In the genomic region with DNA sequence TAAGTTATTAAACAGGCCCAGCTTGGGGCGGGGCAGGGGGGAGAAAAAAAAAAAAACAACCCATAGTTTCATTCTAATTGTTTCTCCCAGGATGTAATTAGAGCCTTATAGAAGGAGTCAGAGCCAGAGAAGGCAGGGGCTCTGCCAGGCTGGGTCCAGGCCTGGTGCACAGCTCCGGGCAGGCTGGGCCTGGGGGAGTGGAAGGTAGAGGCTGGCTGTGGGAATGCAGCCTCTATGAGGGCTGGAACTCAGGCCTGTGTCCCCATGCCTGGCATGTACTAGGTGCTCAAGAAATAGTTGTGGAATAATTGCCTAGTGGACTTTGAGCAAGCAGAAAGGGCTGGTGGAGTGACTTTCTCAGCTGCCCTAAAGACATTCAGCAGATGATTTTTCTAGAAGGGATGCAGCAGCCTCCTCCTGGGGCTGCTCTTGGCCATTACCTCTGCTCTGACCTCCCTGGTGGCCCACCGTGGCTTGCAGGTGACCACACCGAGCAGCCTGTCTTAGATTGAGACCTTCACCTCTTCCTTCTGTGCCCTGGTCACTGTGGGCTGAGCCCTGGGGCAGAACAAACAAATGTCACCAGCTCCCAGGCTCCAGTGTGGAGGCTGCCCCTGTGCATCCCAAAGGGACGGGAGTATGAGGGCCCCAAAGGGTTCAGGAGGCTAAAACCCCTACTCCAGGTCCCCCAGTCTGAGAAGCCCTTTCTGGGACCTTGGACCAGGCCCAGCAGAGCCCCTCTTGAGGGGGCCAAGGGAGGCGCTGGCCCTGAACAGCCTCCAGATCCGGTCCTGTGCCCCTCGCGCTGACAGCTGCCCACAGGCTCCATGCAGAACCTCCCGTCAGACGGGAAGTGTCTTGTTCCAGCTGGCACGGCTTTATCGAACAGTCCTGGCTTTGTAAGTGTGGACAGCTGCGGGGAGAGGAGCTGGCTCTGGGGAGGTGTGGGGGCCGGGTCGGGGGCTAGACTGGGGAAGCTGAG, we compare ENCODE assay signal across 15 cellular contexts. TPM values are rescaled to one million over a fixed set of nuclear protein-coding genes. Genes with fewer than 3 reads are reported as not detected.
DNase-seq lines count a peak whose midpoint lies in the region; ATAC-seq and TF ChIP-seq lines count a peak whose summit lies in the region.
"Had no signal": no experiment of that assay in that cellular context is flagged by ENCODE, and none has a peak within 500 bp of the region (broad histone marks: within the 10 kb centered on the region; RNA-seq: fewer than 3 reads in every experiment).

No MANE protein-coding gene starts in this region.

- peak overlapping the region; percentile 39 for H3K18ac ChIP-seq in neuronal stem cell (ENCODE audit: low read length)

- peak overlapping the region; percentile 77 for H3K27ac Mint-ChIP-seq in CD4-positive, alpha-beta T cell
- peak overlapping the region in 3 of 10 donors; percentile 65 to 89 (median 69) for H3K27ac Mint-ChIP-seq in naive thymus-derived CD8-positive, alpha-beta T cell

- H3K36me3 ChIP-seq in neuronal stem cell (replicated peaks in 1 of 2; ENCODE audit: control insufficient read depth in 2 of 2, insufficient read depth in 2 of 2, low read length in 2 of 2) = no peaks in the 10 kb centered on the region

- no peak overlapping the region for H4K91ac ChIP-seq in neuronal stem cell (ENCODE audit: low read depth, low read length, poor library complexity)

- H3K79me1 ChIP-seq in neuronal stem cell (ENCODE audit: low read depth, low read length) = no peaks in the 10 kb centered on the region

- DNase-seq in CD4-positive, alpha-beta T cell = no peak
- DNase-seq in NCI-H1092 (lab: John Stamatoyannopoulos, UW) (peak; percentile 75), fibroblast of the aortic adventitia (ENCODE audit: low read depth) (peak; percentile 62), neuronal stem cell (ENCODE audit: low spot score) (no peak), HT-29 (ENCODE audit: low spot score) (no peak)
- DNase-seq in naive thymus-derived CD8-positive, alpha-beta T cell = no peak
- DNase-seq: activated CD4-positive, alpha-beta T cell treated with anti-CD3 and anti-CD28 coated beads, Interleukin-2, amount 50 U/mL, for 4 hours; erythroblast; NK-92 treated with Interleukin-12 subunit alpha and Interleukin-12 subunit beta, amount 100 ng/mL, for 24 hours; retina; SW 1271 had no signal

- H2BK12ac ChIP-seq in neuronal stem cell (ENCODE audit: low read length) = no peak overlapping the region

- no peak overlapping the region for H2AFZ ChIP-seq in neuronal stem cell (ENCODE audit: low read length)

- H3K4me3 ChIP-seq in fibroblast of the aortic adventitia (ENCODE audit: low read depth, low read length) (no peak overlapping the region), neuronal stem cell (ENCODE audit: low read length in 2 of 2) (no peak overlapping the region)

- CTCF ChIA-PET in CD4-positive, alpha-beta T cell (lab: Charles Lee) = no interaction called here

- no peak overlapping the region for H4K8ac ChIP-seq in neuronal stem cell (ENCODE audit: low read depth, low read length)

- no peaks in the 10 kb centered on the region for H3K36me3 Mint-ChIP-seq in CD4-positive, alpha-beta T cell (ENCODE audit: low read depth)
- peaks cover 0 to 4% (median 0%) of the 10 kb centered on the region in 3 donors for H3K36me3 Mint-ChIP-seq in naive thymus-derived CD8-positive, alpha-beta T cell

- H2BK15ac ChIP-seq in neuronal stem cell (ENCODE audit: low read length) = no peak overlapping the region

- H3K27ac ChIP-seq in CD4-positive, alpha-beta T cell (ENCODE audit: low read depth, low read length) = no peak overlapping the region
- no peak overlapping the region for H3K27ac ChIP-seq in neuronal stem cell (replicated peaks; ENCODE audit: low read length)

- peaks cover 4% of the 10 kb centered on the region for H3K9me3 Mint-ChIP-seq in CD4-positive, alpha-beta T cell
- H3K9me3 Mint-ChIP-seq in naive thymus-derived CD8-positive, alpha-beta T cell = peaks cover 0 to 10% (median under 1%) of the 10 kb centered on the region in 9 donors

- WGBS in neuronal stem cell (ENCODE audit: extremely low coverage in 2 of 2, insufficient read length in 2 of 2, insufficient replicate concordance in 1 of 2), 2 donors = no CpG with 5 or more reads among the region's 16 CpGs

- intact Hi-C loops in CD4-positive, alpha-beta T cell (cut with DNase I, micrococcal nuclease) = no loop called here

- POLR2A ChIA-PET in CD4-positive, alpha-beta T cell (lab: Charles Lee) = interaction anchor here (0.6 to 2.4 kb wide), 6 partner anchors 15 to 785 kb away, joined by 3 to 19 read pairs (median 3); no protein-coding TSS in a partner anchor
- POLR2A ChIA-PET in naive thymus-derived CD8-positive, alpha-beta T cell (lab: Charles Lee) = interaction anchor here (1.0 to 6.4 kb wide), 3 partner anchors 15 to 24 kb away, joined by 3 to 43 read pairs (median 3); no protein-coding TSS in a partner anchor

- H3K4me3 Mint-ChIP-seq in CD4-positive, alpha-beta T cell = no peak overlapping the region
- peak overlapping the region in 3 of 10 donors; percentile 18 to 70 (median 41) for H3K4me3 Mint-ChIP-seq in naive thymus-derived CD8-positive, alpha-beta T cell
- H3K4me3 Mint-ChIP-seq: activated naive CD4-positive, alpha-beta T cell treated with anti-CD3 and anti-CD28 coated beads for 36 hours had no signal

- no peak for ATAC-seq in CD4-positive, alpha-beta T cell (ENCODE audit: poor library complexity)
- no peak for ATAC-seq in naive thymus-derived CD8-positive, alpha-beta T cell
- ATAC-seq in HG03045 (IDR thresholded peaks at IDR 0.05; ENCODE audit: unreplicated experiment) = no peak

- H3K4ac ChIP-seq in neuronal stem cell (ENCODE audit: low read length) = no peak overlapping the region

- no peak overlapping the region for H2BK120ac ChIP-seq in neuronal stem cell (ENCODE audit: low read depth, low read length)

- peak overlapping the region; percentile 50 for H2AK5ac ChIP-seq in neuronal stem cell (ENCODE audit: low read depth, low read length)

- H2BK5ac ChIP-seq in neuronal stem cell (ENCODE audit: low read length) = peak overlapping the region; percentile 42

- H3K27me3 ChIP-seq in CD4-positive, alpha-beta T cell (ENCODE audit: control insufficient read depth, insufficient read depth, low read length) = no peaks in the 10 kb centered on the region
- H3K27me3 ChIP-seq in neuronal stem cell (ENCODE audit: control insufficient read depth in 3 of 3, insufficient read depth in 3 of 3, low read depth in 1 of 3, low read length in 3 of 3) = no peaks in the 10 kb centered on the region

- no peak overlapping the region for H3K4me2 ChIP-seq in neuronal stem cell (ENCODE audit: insufficient read depth, low read length, poor library complexity, severe bottlenecking)

- peaks cover 47% of the 10 kb centered on the region for H3K4me1 Mint-ChIP-seq in CD4-positive, alpha-beta T cell (ENCODE audit: low read depth)
- peaks cover 28 to 40% (median 33%) of the 10 kb centered on the region in 4 donors for H3K4me1 Mint-ChIP-seq in naive thymus-derived CD8-positive, alpha-beta T cell

- no peak for TF ChIP-seq CTCF in CD4-positive, alpha-beta T cell (IDR thresholded peaks at IDR 0.05)
- TF ChIP-seq CTCF in fibroblast of the aortic adventitia (IDR thresholded peaks at IDR 0.05; ENCODE audit: insufficient read depth, low read length) = no peak

- H3K23ac ChIP-seq in neuronal stem cell (ENCODE audit: low read depth, low read length, poor library complexity) = no peak overlapping the region

- H3K9ac ChIP-seq in neuronal stem cell (ENCODE audit: low read depth, low read length, poor library complexity) = no peak overlapping the region

- H3K9me3 ChIP-seq in CD4-positive, alpha-beta T cell (ENCODE audit: control insufficient read depth, low read length) = no peaks in the 10 kb centered on the region
- no peaks in the 10 kb centered on the region for H3K9me3 ChIP-seq in neuronal stem cell (replicated peaks in 1 of 2; ENCODE audit: control insufficient read depth in 2 of 2, insufficient read depth in 1 of 2, low read depth in 1 of 2, low read length in 2 of 2)
- H3K9me3 ChIP-seq: Caco-2 had no signal

- peaks cover 0 to 3% of the 10 kb centered on the region in 2 donors for H3K4me1 ChIP-seq in neuronal stem cell (ENCODE audit: control insufficient read depth in 2 of 2, insufficient read depth in 1 of 2, low read depth in 1 of 2, low read length in 2 of 2)
- H3K4me1 ChIP-seq: Caco-2 had no signal

- no peaks in the 10 kb centered on the region for H3K27me3 Mint-ChIP-seq in CD4-positive, alpha-beta T cell
- peaks cover 0 to 4% (median 0%) of the 10 kb centered on the region in 5 donors for H3K27me3 Mint-ChIP-seq in naive thymus-derived CD8-positive, alpha-beta T cell

- H3K14ac ChIP-seq in neuronal stem cell (ENCODE audit: low read length) = peak overlapping the region; percentile 31

RNA-seq across cellular contexts. Expression of a gene that starts 18.8 kb away (rescaled TPM):
- not detected for total RNA-seq in CD4-positive, alpha-beta T cell
- total RNA-seq in fibroblast of the aortic adventitia (ENCODE audit: low replicate concordance) = 7.0 TPM in 1 of 2 replicates, not detected in the other
- polyA plus RNA-seq in neuronal stem cell (2013, experiment 1 of 2) = 0.08 TPM
- 0.26 TPM for polyA plus RNA-seq in neuronal stem cell (2013, experiment 2 of 2)
- total RNA-seq in HT-29 (2014; rRNA removed; shearing (Covaris generic)) = 97.2 and 98.4 TPM in 2 replicates
- not detected for total RNA-seq in naive thymus-derived CD8-positive, alpha-beta T cell
- polyA plus RNA-seq in naive thymus-derived CD8-positive, alpha-beta T cell = not detected
- total RNA-seq: temporal lobe had no signal

Comparison
In these comparisons a context has a peak if more than half of its experiments do, and no peak if none do; other contexts are left out.
1. DNase-seq: peak in NCI-H1092 (single experiment) and fibroblast of the aortic adventitia (single experiment); none in CD4-positive, alpha-beta T cell (0 of 10), neuronal stem cell (single experiment), HT-29 (single experiment) and naive thymus-derived CD8-positive, alpha-beta T cell (0 of 10).
2. RNA of a gene that starts 18.8 kb away (total RNA-seq): 97.2 to 98.4 TPM in HT-29; 7.0 TPM in fibroblast of the aortic adventitia, not detected in CD4-positive, alpha-beta T cell and not detected in naive thymus-derived CD8-positive, alpha-beta T cell; every median in the first group is over 10 times any median in the second.